ENCODE assay signal across 20 cellular contexts in the genomic region with DNA sequence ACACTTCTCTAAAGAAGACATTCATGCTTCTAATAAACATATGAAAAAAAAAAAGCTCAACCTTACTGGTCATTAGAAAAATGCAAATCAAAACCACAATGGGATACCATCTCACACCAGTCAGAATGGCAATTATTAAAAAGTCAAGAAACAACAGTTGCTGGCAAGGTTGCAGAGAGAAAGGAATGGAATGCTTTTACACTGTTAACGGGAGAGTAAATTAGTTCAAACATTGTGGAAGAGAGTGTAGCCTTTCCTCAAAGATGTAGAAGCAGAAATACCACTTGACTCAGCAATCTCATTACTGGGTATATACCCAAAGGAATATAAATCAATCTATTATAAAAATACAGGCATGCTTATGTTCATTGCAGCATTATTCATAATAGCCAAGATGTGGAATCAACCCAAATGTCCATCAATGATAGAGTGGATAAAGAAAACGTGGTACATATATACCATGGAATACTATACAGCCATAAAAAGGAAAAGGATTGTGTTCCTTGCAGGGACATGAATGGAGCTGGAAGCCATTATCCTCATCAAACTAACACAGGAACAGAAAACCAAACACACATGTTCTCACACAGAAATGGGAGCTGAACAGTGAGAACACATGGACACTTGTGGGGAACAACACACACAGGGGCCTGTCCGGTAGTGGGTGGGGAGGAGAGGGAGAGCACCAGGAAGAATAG. TPM values are rescaled to one million over a fixed set of nuclear protein-coding genes. Genes with fewer than 3 reads are reported as not detected.
"Had no signal": no experiment of that assay in that cellular context is flagged by ENCODE, and none has a peak within 500 bp of the region (broad histone marks: within the 10 kb centered on the region; RNA-seq: fewer than 3 reads in every experiment).

No MANE protein-coding gene starts in this region.

RNA-seq across cellular contexts. Expression of gene OR51B2, which starts 10.6 kb away (rescaled TPM):
- total RNA-seq: colonic mucosa, dermis microvascular lymphatic vessel endothelial cell, esophagus mucosa, esophagus squamous epithelium, gastrocnemius medialis, glomerular endothelial cell, heart right ventricle, kidney epithelial cell, left cardiac atrium, left lung, left ventricle myocardium superior, lower leg skin, lower lobe of right lung, lung microvascular endothelial cell, mesenteric fat pad, mucosa of descending colon had no signal
- polyA plus RNA-seq: heart right ventricle, keratinocyte had no signal

RNA-seq across cellular contexts. Expression of gene OR51B4, which starts 11.7 kb away (rescaled TPM):
- total RNA-seq: colonic mucosa, dermis microvascular lymphatic vessel endothelial cell, endodermal cell, esophagus mucosa, esophagus squamous epithelium, gastrocnemius medialis, glomerular endothelial cell, heart right ventricle, kidney epithelial cell, left cardiac atrium, left lung, left ventricle myocardium superior, lower leg skin, lower lobe of right lung, lung microvascular endothelial cell, mesenteric fat pad, mucosa of descending colon, myocyte had no signal
- polyA plus RNA-seq: heart right ventricle, keratinocyte had no signal

RNA-seq across cellular contexts. Expression of gene OR51B5, which starts 29.8 kb away (rescaled TPM):
- total RNA-seq: colonic mucosa, dermis microvascular lymphatic vessel endothelial cell, esophagus mucosa, gastrocnemius medialis, glomerular endothelial cell, kidney epithelial cell, left cardiac atrium, left ventricle myocardium superior, lower leg skin, lower lobe of right lung, lung microvascular endothelial cell, mesenteric fat pad, mucosa of descending colon had no signal
- polyA plus RNA-seq: heart right ventricle, keratinocyte had no signal

RNA-seq across cellular contexts. Expression of gene OR51B6, which starts 37.8 kb away (rescaled TPM):
- total RNA-seq: colonic mucosa, dermis microvascular lymphatic vessel endothelial cell, esophagus mucosa, esophagus squamous epithelium, gastrocnemius medialis, glomerular endothelial cell, heart right ventricle, kidney epithelial cell, left cardiac atrium, left lung, left ventricle myocardium superior, lower leg skin, lower lobe of right lung, lung microvascular endothelial cell, mesenteric fat pad, mesothelial cell of epicardium, mucosa of descending colon, myocyte had no signal
- polyA plus RNA-seq: heart right ventricle, keratinocyte had no signal

RNA-seq across cellular contexts. Expression of gene HBE1, which starts 43.7 kb away (rescaled TPM):
- total RNA-seq: dermis microvascular lymphatic vessel endothelial cell, esophagus mucosa, esophagus squamous epithelium, gastrocnemius medialis, glomerular endothelial cell, heart right ventricle, kidney epithelial cell, left cardiac atrium, left lung, left ventricle myocardium superior, lower leg skin, lower lobe of right lung, lung microvascular endothelial cell, mesenteric fat pad, mucosa of descending colon, myocyte had no signal
- polyA plus RNA-seq: heart right ventricle, keratinocyte had no signal
